9 cellular contexts compared by ENCODE assay signal in the genomic region with DNA sequence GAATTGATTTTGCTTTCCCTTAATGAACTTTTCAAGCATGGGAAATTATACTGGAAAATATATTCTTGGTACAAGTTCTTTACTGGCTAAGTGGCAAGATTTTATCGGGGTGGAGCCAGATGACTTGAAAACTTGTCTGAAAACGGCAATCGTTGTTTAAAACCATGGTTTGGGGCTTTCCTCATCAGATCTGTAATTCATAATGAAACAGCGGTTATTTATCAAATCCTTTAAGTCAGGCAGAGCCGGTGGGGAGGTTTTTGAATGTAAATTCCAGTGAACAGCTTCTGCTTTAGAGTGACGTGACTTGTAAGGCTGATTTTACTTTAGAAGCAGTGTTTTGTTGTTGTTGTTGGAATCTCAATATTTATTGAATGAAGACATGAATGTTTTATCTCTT.
A peak's percentile ranks its signal among the peaks of the same experiment; 100 is the strongest.
DNase-seq lines count a peak whose midpoint lies in the region; ATAC-seq lines count a peak whose summit lies in the region.
"Had no signal": no experiment of that assay in that cellular context is flagged by ENCODE, and none has a peak within 500 bp of the region (broad histone marks: within the 10 kb centered on the region; RNA-seq: fewer than 3 reads in every experiment).

No MANE protein-coding gene starts in this region.

- no peak overlapping the region for H3K27ac Mint-ChIP-seq in activated naive CD4-positive, alpha-beta T cell treated with anti-CD3 and anti-CD28 coated beads, Interleukin-2, amount 50 U/mL, for 24 hours

- H3K9me3 Mint-ChIP-seq in activated naive CD4-positive, alpha-beta T cell treated with anti-CD3 and anti-CD28 coated beads, Interleukin-2, amount 50 U/mL, for 24 hours = no peaks in the 10 kb centered on the region

- no peaks in the 10 kb centered on the region for H3K36me3 Mint-ChIP-seq in activated naive CD4-positive, alpha-beta T cell treated with anti-CD3 and anti-CD28 coated beads, Interleukin-2, amount 50 U/mL, for 24 hours

- peaks cover 68% of the 10 kb centered on the region for H3K4me1 Mint-ChIP-seq in activated naive CD4-positive, alpha-beta T cell treated with anti-CD3 and anti-CD28 coated beads, Interleukin-2, amount 50 U/mL, for 24 hours

- no peaks in the 10 kb centered on the region for H3K27me3 Mint-ChIP-seq in activated naive CD4-positive, alpha-beta T cell treated with anti-CD3 and anti-CD28 coated beads, Interleukin-2, amount 50 U/mL, for 24 hours

- H3K4me3 Mint-ChIP-seq in activated naive CD4-positive, alpha-beta T cell treated with anti-CD3 and anti-CD28 coated beads, Interleukin-2, amount 50 U/mL, for 24 hours = peak overlapping the region; percentile 73

- peak; percentile 20 for ATAC-seq in HG02610 (IDR thresholded peaks at IDR 0.05; ENCODE audit: unreplicated experiment)
- no peak for ATAC-seq in HG03196 (IDR thresholded peaks at IDR 0.05; ENCODE audit: unreplicated experiment)

- DNase-seq in activated naive CD4-positive, alpha-beta T cell treated with Interleukin-2 at 50 U/mL for 16 hours = peak; percentile 36
- DNase-seq in activated naive CD4-positive, alpha-beta T cell (lab: John Stamatoyannopoulos, UW) = no peak
- peak; percentile 32 for DNase-seq in stimulated activated CD8-positive, alpha-beta memory T cell treated with anti-CD3 and anti-CD28 coated beads, Interleukin-4, amount 100 ng/mL, for 48 hours
- DNase-seq in NCI-H524 (lab: John Stamatoyannopoulos, UW) (no peak), C1 segment of cervical spinal cord (lab: John Stamatoyannopoulos, UW) (no peak)
- DNase-seq: amniotic stem cell had no signal

Comparison
In these comparisons a context has a peak if more than half of its experiments do, and no peak if none do; other contexts are left out.
1. DNase-seq: peak in activated naive CD4-positive, alpha-beta T cell treated with Interleukin-2 at 50 U/mL for 16 hours (single experiment) and stimulated activated CD8-positive, alpha-beta memory T cell treated with anti-CD3 and anti-CD28 coated beads, Interleukin-4, amount 100 ng/mL, for 48 hours (single experiment); none in activated naive CD4-positive, alpha-beta T cell (0 of 4), NCI-H524 (0 of 2) and C1 segment of cervical spinal cord (0 of 14).